ENCODE assay signal across 13 cellular contexts in genomic region chr11:128022007-128022368, GRCh38.
DNase-seq lines count a peak whose midpoint lies in the region; ATAC-seq lines count a peak whose summit lies in the region.
"Had no signal": no experiment of that assay in that cellular context is flagged by ENCODE, and none has a peak within 500 bp of the region (broad histone marks: within the 10 kb centered on the region; RNA-seq: fewer than 3 reads in every experiment).

No MANE protein-coding gene starts in this region.

- no peaks in the 10 kb centered on the region for H3K9me3 Mint-ChIP-seq in activated T-cell treated with anti-CD3 and anti-CD28 coated beads, Interleukin-2, amount 50 U/mL, for 4 hours
- no peaks in the 10 kb centered on the region for H3K9me3 Mint-ChIP-seq in activated T-cell treated with anti-CD3 and anti-CD28 coated beads, Interleukin-2, amount 50 U/mL, for 24 hours

- H3K27ac Mint-ChIP-seq in activated T-cell treated with anti-CD3 and anti-CD28 coated beads, Interleukin-2, amount 50 U/mL, for 24 hours = no peak overlapping the region

- H3K27me3 Mint-ChIP-seq in activated T-cell treated with anti-CD3 and anti-CD28 coated beads, Interleukin-2, amount 50 U/mL, for 4 hours (ENCODE audit: low read depth) = no peaks in the 10 kb centered on the region
- H3K27me3 Mint-ChIP-seq in activated T-cell treated with anti-CD3 and anti-CD28 coated beads, Interleukin-2, amount 50 U/mL, for 24 hours = no peaks in the 10 kb centered on the region

- DNase-seq in activated T-cell treated with anti-CD3 and anti-CD28 coated beads, Interleukin-2, amount 50 U/mL, for 4 hours = no peak
- DNase-seq in activated T-cell treated with anti-CD3 and anti-CD28 coated beads, Interleukin-2, amount 50 U/mL, for 24 hours = no peak
- DNase-seq in amniotic epithelial cell (ENCODE audit: low read depth) (peak; percentile 30), renal cortical epithelial cell (ENCODE audit: low read depth) (peak; percentile 54), NCI-H146 treated with DMSO at 0.1 percent for 48 hours (lab: John Stamatoyannopoulos, UW; ENCODE audit: unreplicated experiment) (no peak), anterior cingulate cortex (lab: John Stamatoyannopoulos, UW) (no peak), pons (ENCODE audit: low spot score) (no peak)
- DNase-seq: ACHN, amniotic stem cell, erythroblast, left ventricle myocardium inferior, NCI-H1694 had no signal

- peak; percentile 82 to 86 for ATAC-seq in activated T-cell treated with anti-CD3 and anti-CD28 coated beads, Interleukin-2, amount 50 U/mL, for 4 hours
- peak; percentile 69 for ATAC-seq in HG03095 (IDR thresholded peaks at IDR 0.05; ENCODE audit: unreplicated experiment)

- no peaks in the 10 kb centered on the region for H3K36me3 Mint-ChIP-seq in activated T-cell treated with anti-CD3 and anti-CD28 coated beads, Interleukin-2, amount 50 U/mL, for 4 hours (ENCODE audit: insufficient read depth)
- H3K36me3 Mint-ChIP-seq in activated T-cell treated with anti-CD3 and anti-CD28 coated beads, Interleukin-2, amount 50 U/mL, for 24 hours (ENCODE audit: low read depth) = no peaks in the 10 kb centered on the region

- H3K4me3 Mint-ChIP-seq in activated T-cell treated with anti-CD3 and anti-CD28 coated beads, Interleukin-2, amount 50 U/mL, for 4 hours = no peak overlapping the region
- no peak overlapping the region for H3K4me3 Mint-ChIP-seq in activated T-cell treated with anti-CD3 and anti-CD28 coated beads, Interleukin-2, amount 50 U/mL, for 24 hours

- H3K4me1 Mint-ChIP-seq in activated T-cell treated with anti-CD3 and anti-CD28 coated beads, Interleukin-2, amount 50 U/mL, for 4 hours (ENCODE audit: low read depth) = no peaks in the 10 kb centered on the region
- peaks cover 7% of the 10 kb centered on the region for H3K4me1 Mint-ChIP-seq in activated T-cell treated with anti-CD3 and anti-CD28 coated beads, Interleukin-2, amount 50 U/mL, for 24 hours (ENCODE audit: low read depth)

Comparison
In these comparisons a context has a peak if more than half of its experiments do, and no peak if none do; other contexts are left out.
1. DNase-seq: peak in amniotic epithelial cell (single experiment) and renal cortical epithelial cell (single experiment); none in activated T-cell treated with anti-CD3 and anti-CD28 coated beads, Interleukin-2, amount 50 U/mL, for 4 hours (single experiment), activated T-cell treated with anti-CD3 and anti-CD28 coated beads, Interleukin-2, amount 50 U/mL, for 24 hours (single experiment), NCI-H146 treated with DMSO at 0.1 percent for 48 hours (single experiment), anterior cingulate cortex (0 of 58) and pons (single experiment).